28 cellular contexts compared by ENCODE assay signal in the genomic region with DNA sequence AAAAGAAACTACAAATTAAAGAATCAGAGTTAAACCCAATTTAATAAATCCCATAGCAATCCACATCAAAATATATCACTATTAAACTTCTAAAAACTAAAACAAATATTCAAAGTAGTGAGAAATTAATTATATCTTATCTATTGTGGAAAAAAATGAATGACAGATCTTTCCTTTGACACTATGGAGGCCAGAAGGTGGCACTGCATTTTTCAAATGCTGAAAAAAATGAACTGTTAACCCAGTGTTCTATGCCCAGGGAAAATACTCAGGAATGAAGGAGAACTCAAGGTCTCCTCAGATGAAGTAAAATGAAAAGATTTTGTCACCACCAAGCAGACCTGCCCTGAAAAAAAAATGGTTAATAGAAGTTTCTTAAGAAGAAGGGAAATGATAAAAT. TPM values are rescaled to one million over a fixed set of nuclear protein-coding genes. Genes with fewer than 3 reads are reported as not detected.
A peak's percentile ranks its signal among the peaks of the same experiment; 100 is the strongest.
DNase-seq lines count a peak whose midpoint lies in the region; ATAC-seq, FAIRE-seq and TF ChIP-seq lines count a peak whose summit lies in the region.
"Had no signal": no experiment of that assay in that cellular context is flagged by ENCODE, and none has a peak within 500 bp of the region (broad histone marks: within the 10 kb centered on the region; RNA-seq: fewer than 3 reads in every experiment).

No MANE protein-coding gene starts in this region.

- H3K4me2 ChIP-seq in HepG2 (ENCODE audit: low read depth, low read length), result no peak overlapping the region

- BruUV-seq in HepG2 (replicated peaks; lab: Mats Ljungman, UMichigan), result no TSS peak

- H3K27me3 ChIP-seq in HepG2 (ENCODE audit: control insufficient read depth in 1 of 2, insufficient read depth in 2 of 2, low read length in 2 of 2), result no peaks in the 10 kb centered on the region
- no peaks in the 10 kb centered on the region for H3K27me3 ChIP-seq in right lobe of liver
- H3K27me3 ChIP-seq in WERI-Rb-1 (ENCODE audit: insufficient read depth, low read depth, severe bottlenecking), result no peaks in the 10 kb centered on the region
- H3K27me3 ChIP-seq: ovary, suprapubic skin, uterus had no signal

- FAIRE-seq in HepG2 (lab: Jason Lieb, UNC), result no peak

- no peaks in the 10 kb centered on the region for H3K79me2 ChIP-seq in HepG2 (ENCODE audit: insufficient read depth, low read length)

- H3K4me1 ChIP-seq in HepG2 (ENCODE audit: insufficient read depth, low read length) (no peaks in the 10 kb centered on the region), right lobe of liver (no peaks in the 10 kb centered on the region)
- H3K4me1 ChIP-seq: suprapubic skin, uterus had no signal

- no peak overlapping the region for H2AFZ ChIP-seq in HepG2 (ENCODE audit: low read length)

- TF ChIP-seq POLR2A in HepG2 (IDR thresholded peaks at IDR 0.05; ENCODE audit: insufficient read depth in 1 of 2, low read depth in 2 of 2, low read length in 2 of 2) (no peak), right lobe of liver (IDR thresholded peaks at IDR 0.05) (no peak)

- H3K4me3 ChIP-seq in HepG2 (replicated peaks in 1 of 3; ENCODE audit: insufficient read depth in 1 of 3, low read depth in 2 of 3, low read length in 3 of 3) (no peak overlapping the region), right lobe of liver (no peak overlapping the region), epithelial cell of proximal tubule (ENCODE audit: low read depth, low read length) (no peak overlapping the region), WERI-Rb-1 (ENCODE audit: low read depth, low read length) (no peak overlapping the region)
- H3K4me3 ChIP-seq: ovary, suprapubic skin, uterus had no signal

- no peak overlapping the region for H3K27ac Mint-ChIP-seq in activated naive CD4-positive, alpha-beta T cell treated with anti-CD3 and anti-CD28 coated beads, Interleukin-2, amount 10 ng/mL, durations not matched to agents 7 days and 5 days
- H3K27ac Mint-ChIP-seq: activated CD4-positive, alpha-beta T cell treated with anti-CD3 and anti-CD28 coated beads, Interleukin-2, amount 10 ng/mL, durations not matched to agents 7 days and 5 days; activated naive CD8-positive, alpha-beta T cell treated with anti-CD3 and anti-CD28 coated beads, Interleukin-2, amount 10 ng/mL, durations not matched to agents 7 days and 5 days; activated T-helper 17 cell treated with anti-CD3 and anti-CD28 coated beads, Interleukin-2, amount 50 U/mL, for 72 hours; brain; CD14-positive monocyte; dendritic cell treated with granulocyte-macrophage colony-stimulating factor and Interleukin-4, amounts not matched to agents 40 ng/mL and 50 ng/mL, for 4 days; T-helper 17 cell had no signal

- no peaks in the 10 kb centered on the region for H3K9me3 Mint-ChIP-seq in activated naive CD4-positive, alpha-beta T cell treated with anti-CD3 and anti-CD28 coated beads, Interleukin-2, amount 10 ng/mL, durations not matched to agents 7 days and 5 days
- H3K9me3 Mint-ChIP-seq: activated CD4-positive, alpha-beta T cell treated with anti-CD3 and anti-CD28 coated beads, Interleukin-2, amount 10 ng/mL, durations not matched to agents 7 days and 5 days; activated naive CD8-positive, alpha-beta T cell treated with anti-CD3 and anti-CD28 coated beads, Interleukin-2, amount 10 ng/mL, durations not matched to agents 7 days and 5 days had no signal

- TF ChIP-seq CTCF in HepG2 (CRISPR knock-in tag; IDR thresholded peaks at IDR 0.05) (no peak), right lobe of liver (IDR thresholded peaks at IDR 0.05) (no peak), epithelial cell of proximal tubule (conservative IDR thresholded peaks at IDR 0.05; ENCODE audit: low read depth, low read length) (peak; percentile 51), WERI-Rb-1 (IDR thresholded peaks at IDR 0.05; ENCODE audit: low read depth, low read length) (no peak)

- POLR2A ChIA-PET in HepG2 (lab: Yijun Ruan, JAX), result no interaction called here

- TF ChIP-seq EP300 in HepG2 (IDR thresholded peaks at IDR 0.05; ENCODE audit: low read depth in 2 of 2, low read length in 2 of 2) (no peak), HepG2 (CRISPR knock-in tag; IDR thresholded peaks at IDR 0.05; ENCODE audit: borderline replicate concordance) (no peak)

- in situ Hi-C loops in HepG2 (cut with HindIII; ENCODE audit: extremely low pct_ligation_motif_present, low pct_unique_long_range_greater_than_20kb), result no loop called here

- ATAC-seq in HepG2 (no peak), right lobe of liver (no peak), HG03139 (IDR thresholded peaks at IDR 0.05; ENCODE audit: unreplicated experiment) (no peak)
- ATAC-seq: activated T-helper 17 cell treated with anti-CD3 and anti-CD28 coated beads, Interleukin-2, amount 50 U/mL, for 72 hours; T-helper 17 cell had no signal

- H3K4me1 Mint-ChIP-seq in activated naive CD4-positive, alpha-beta T cell treated with anti-CD3 and anti-CD28 coated beads, Interleukin-2, amount 10 ng/mL, durations not matched to agents 7 days and 5 days, result no peaks in the 10 kb centered on the region
- H3K4me1 Mint-ChIP-seq: activated CD4-positive, alpha-beta T cell treated with anti-CD3 and anti-CD28 coated beads, Interleukin-2, amount 10 ng/mL, durations not matched to agents 7 days and 5 days; activated naive CD8-positive, alpha-beta T cell treated with anti-CD3 and anti-CD28 coated beads, Interleukin-2, amount 10 ng/mL, durations not matched to agents 7 days and 5 days; activated T-helper 17 cell treated with anti-CD3 and anti-CD28 coated beads, Interleukin-2, amount 50 U/mL, for 72 hours; brain; CD14-positive monocyte; T-helper 17 cell had no signal

- DNase-seq in HepG2 (ENCODE audit: low spot score) (no peak), right lobe of liver (no peak), RKO (ENCODE audit: low spot score) (peak; percentile 32), epithelial cell of proximal tubule (ENCODE audit: low read depth) (no peak), retina (no peak), WERI-Rb-1 (no peak)
- no peak for DNase-seq in activated naive CD4-positive, alpha-beta T cell treated with anti-CD3 and anti-CD28 coated beads, Interleukin-2, amount 10 ng/mL, durations not matched to agents 7 days and 5 days
- DNase-seq: activated CD4-positive, alpha-beta T cell treated with anti-CD3 and anti-CD28 coated beads, Interleukin-2, amount 10 ng/mL, durations not matched to agents 7 days and 5 days; activated naive CD8-positive, alpha-beta T cell treated with anti-CD3 and anti-CD28 coated beads, Interleukin-2, amount 10 ng/mL, durations not matched to agents 7 days and 5 days; DMS153; erythroblast; GOT3; KG1; mammary epithelial cell; NCI-H187 treated with DMSO at 0.1 percent for 48 hours; NCI-H446; ovary; SHP77 treated with DMSO at 0.1 percent for 48 hours; T-helper 17 cell; uterus had no signal

- intact Hi-C loops in HepG2 (cut with micrococcal nuclease; ENCODE audit: unreplicated experiment), result loop anchor here (2.0 kb wide), 1 partner anchor 411 kb away; no protein-coding TSS in a partner anchor
- intact Hi-C loops in right lobe of liver (cut with DNase I), result no loop called here

- no peak overlapping the region for H3K4me3 Mint-ChIP-seq in activated naive CD4-positive, alpha-beta T cell treated with anti-CD3 and anti-CD28 coated beads, Interleukin-2, amount 10 ng/mL, durations not matched to agents 7 days and 5 days
- H3K4me3 Mint-ChIP-seq: activated CD4-positive, alpha-beta T cell treated with anti-CD3 and anti-CD28 coated beads, Interleukin-2, amount 10 ng/mL, durations not matched to agents 7 days and 5 days; activated naive CD8-positive, alpha-beta T cell treated with anti-CD3 and anti-CD28 coated beads, Interleukin-2, amount 10 ng/mL, durations not matched to agents 7 days and 5 days; activated T-helper 17 cell treated with anti-CD3 and anti-CD28 coated beads, Interleukin-2, amount 50 U/mL, for 72 hours; brain; CD14-positive monocyte; dendritic cell treated with granulocyte-macrophage colony-stimulating factor and Interleukin-4, amounts not matched to agents 40 ng/mL and 50 ng/mL, for 4 days; T-helper 17 cell had no signal

- H3K9me3 ChIP-seq in HepG2 (ENCODE audit: low read length), result no peaks in the 10 kb centered on the region
- H3K9me3 ChIP-seq in right lobe of liver, result no peaks in the 10 kb centered on the region
- no peaks in the 10 kb centered on the region for H3K9me3 ChIP-seq in WERI-Rb-1 (ENCODE audit: severe bottlenecking)
- H3K9me3 ChIP-seq: ovary, suprapubic skin, uterus had no signal

- H3K9ac ChIP-seq in HepG2 (ENCODE audit: insufficient read depth, low read depth, low read length), result no peak overlapping the region

- no peaks in the 10 kb centered on the region for H3K36me3 Mint-ChIP-seq in activated naive CD4-positive, alpha-beta T cell treated with anti-CD3 and anti-CD28 coated beads, Interleukin-2, amount 10 ng/mL, durations not matched to agents 7 days and 5 days
- H3K36me3 Mint-ChIP-seq: activated naive CD8-positive, alpha-beta T cell treated with anti-CD3 and anti-CD28 coated beads, Interleukin-2, amount 10 ng/mL, durations not matched to agents 7 days and 5 days; brain; CD14-positive monocyte had no signal

- H4K20me1 ChIP-seq in HepG2 (ENCODE audit: insufficient read depth, low read length), result no peaks in the 10 kb centered on the region

- no peak for TF ChIP-seq RAD21 in HepG2 (CRISPR knock-in tag; IDR thresholded peaks at IDR 0.05)

- H3K27me3 Mint-ChIP-seq in activated naive CD4-positive, alpha-beta T cell treated with anti-CD3 and anti-CD28 coated beads, Interleukin-2, amount 10 ng/mL, durations not matched to agents 7 days and 5 days, result no peaks in the 10 kb centered on the region
- H3K27me3 Mint-ChIP-seq: activated CD4-positive, alpha-beta T cell treated with anti-CD3 and anti-CD28 coated beads, Interleukin-2, amount 10 ng/mL, durations not matched to agents 7 days and 5 days; activated T-helper 17 cell treated with anti-CD3 and anti-CD28 coated beads, Interleukin-2, amount 50 U/mL, for 72 hours; brain; dendritic cell treated with granulocyte-macrophage colony-stimulating factor and Interleukin-4, amounts not matched to agents 40 ng/mL and 50 ng/mL, for 4 days; T-helper 17 cell had no signal

- H3K27ac ChIP-seq in HepG2 (ENCODE audit: extremely low read length, insufficient read depth, low read length) (no peak overlapping the region), right lobe of liver (no peak overlapping the region), WERI-Rb-1 (no peak overlapping the region)
- H3K27ac ChIP-seq: ovary, suprapubic skin, uterus had no signal

- CTCF ChIA-PET in HepG2 (lab: Yijun Ruan, JAX; ENCODE audit: low intra/inter-chr PET ratio, low total read pairs), result no interaction called here
- CTCF ChIA-PET in activated naive CD4-positive, alpha-beta T cell treated with anti-CD3 and anti-CD28 coated beads, Interleukin-2, amount 10 ng/mL, durations not matched to agents 7 days and 5 days (lab: Charles Lee), result no interaction called here

- H3K36me3 ChIP-seq in HepG2 (replicated peaks in 1 of 2; ENCODE audit: control insufficient read depth in 1 of 2, insufficient read depth in 2 of 2, low read length in 2 of 2), result no peaks in the 10 kb centered on the region
- H3K36me3 ChIP-seq in right lobe of liver, result no peaks in the 10 kb centered on the region
- no peaks in the 10 kb centered on the region for H3K36me3 ChIP-seq in WERI-Rb-1
- H3K36me3 ChIP-seq: ovary, suprapubic skin, uterus had no signal

RNA-seq across cellular contexts. Expression of gene TYR, which starts 27.7 kb away (rescaled TPM):
- not detected in 2 replicates for total RNA-seq in HepG2 (2016; rRNA removed; fragmentation: Illumina TruSeq; extraction: Trizol)
- not detected in 2 replicates for total RNA-seq in HepG2 (2016; cell fraction: cytosol; rRNA removed; fragmentation: Illumina TruSeq; extraction: Trizol; ENCODE audit: low read depth)
- total RNA-seq in HepG2 (2016; cell fraction: insoluble cytoplasmic fraction; rRNA removed; fragmentation: Illumina TruSeq; extraction: Trizol), result not detected in 2 replicates
- total RNA-seq in HepG2 (2016; cell fraction: membrane; rRNA removed; fragmentation: Illumina TruSeq; extraction: Trizol), result not detected in 2 replicates
- not detected in 2 replicates for total RNA-seq in HepG2 (2016; cell fraction: nucleus; rRNA removed; fragmentation: Illumina TruSeq; extraction: Trizol)
- not detected in 2 replicates for polyA plus RNA-seq in HepG2 (2011; rRNA removed)
- polyA plus RNA-seq in HepG2 (2011; cell fraction: cytosol; rRNA removed), result not detected in 2 replicates
- not detected in 2 replicates for polyA plus RNA-seq in HepG2 (2011; cell fraction: nucleus; rRNA removed)
- polyA plus RNA-seq in HepG2 (2012), result not detected in 2 replicates
- polyA plus RNA-seq in HepG2 (2016; cell fraction: cytosol; fragmentation: Illumina TruSeq; extraction: Trizol; ENCODE audit: low read depth), result not detected in 2 replicates
- not detected in 2 replicates for polyA plus RNA-seq in HepG2 (2016; cell fraction: insoluble cytoplasmic fraction; fragmentation: Illumina TruSeq; extraction: Trizol; ENCODE audit: low read depth)
- not detected in 2 replicates for polyA plus RNA-seq in HepG2 (2016; cell fraction: membrane; fragmentation: Illumina TruSeq; extraction: Trizol; ENCODE audit: low read depth)
- polyA plus RNA-seq in HepG2 (2016; cell fraction: nucleus; fragmentation: Illumina TruSeq; extraction: Trizol; ENCODE audit: insufficient read depth, low read depth), result not detected in 2 replicates
- not detected in 2 replicates for polyA minus RNA-seq in HepG2 (2011; rRNA and poly(A)+ RNA removed; ENCODE audit: low replicate concordance)
- not detected in 2 replicates for polyA minus RNA-seq in HepG2 (2011; cell fraction: cytosol; rRNA and poly(A)+ RNA removed)
- not detected in 2 replicates for polyA minus RNA-seq in HepG2 (2011; cell fraction: nucleus; rRNA and poly(A)+ RNA removed)
- not detected for total RNA-seq in right lobe of liver
- not detected in 2 replicates for total RNA-seq in epithelial cell of proximal tubule
- total RNA-seq: activated CD4-positive, alpha-beta T cell treated with anti-CD3 and anti-CD28 coated beads, Interleukin-2, amount 10 ng/mL, durations not matched to agents 7 days and 5 days; activated naive CD8-positive, alpha-beta T cell treated with anti-CD3 and anti-CD28 coated beads, Interleukin-2, amount 10 ng/mL, durations not matched to agents 7 days and 5 days; activated T-helper 17 cell treated with anti-CD3 and anti-CD28 coated beads, Interleukin-2, amount 50 U/mL, for 72 hours; kidney epithelial cell; mammary epithelial cell; myocyte; ovary; T-helper 17 cell; uterus had no signal
- polyA plus RNA-seq: CD14-positive monocyte, mammary epithelial cell, ovary had no signal
